In genomic region chr16:55703003-55704001, GRCh38 we compare ENCODE assay signal across 9 cellular contexts. TPM values are rescaled to one million over a fixed set of nuclear protein-coding genes. Genes with fewer than 3 reads are reported as not detected.
DNase-seq lines count a peak whose midpoint lies in the region; ATAC-seq and TF ChIP-seq lines count a peak whose summit lies in the region.
"Had no signal": no experiment of that assay in that cellular context is flagged by ENCODE, and none has a peak within 500 bp of the region (broad histone marks: within the 10 kb centered on the region; RNA-seq: fewer than 3 reads in every experiment).

No MANE protein-coding gene starts in this region.

- H3K36me3 Mint-ChIP-seq in progenitor cell of endocrine pancreas (ENCODE audit: insufficient read depth), result no peaks in the 10 kb centered on the region

- H3K9me3 ChIP-seq in fibroblast of lung (ENCODE audit: control insufficient read depth, insufficient read depth, low read depth, low read length), result no peaks in the 10 kb centered on the region
- H3K9me3 ChIP-seq: BLaER1 had no signal

- peaks cover 52% of the 10 kb centered on the region for H3K27me3 Mint-ChIP-seq in progenitor cell of endocrine pancreas

- no peak overlapping the region for H2AFZ ChIP-seq in fibroblast of lung (ENCODE audit: low read length)

- no peaks in the 10 kb centered on the region for H4K20me1 ChIP-seq in fibroblast of lung (ENCODE audit: control insufficient read depth, extremely low read depth, insufficient read depth, low read length)
- H4K20me1 ChIP-seq: BLaER1 had no signal

- TF ChIP-seq CTCF in fibroblast of lung (conservative IDR thresholded peaks at IDR 0.05 in 1 of 2, IDR thresholded peaks at IDR 0.05 in 1 of 2; ENCODE audit: low read depth in 1 of 2, low read length in 2 of 2) (peak; percentile 43 to 56), progenitor cell of endocrine pancreas (IDR thresholded peaks at IDR 0.05; ENCODE audit: unreplicated experiment) (peak; percentile 70)

- no peaks in the 10 kb centered on the region for H3K4me1 ChIP-seq in fibroblast of lung (ENCODE audit: control insufficient read depth, extremely low read depth, insufficient read depth, low read length)
- H3K4me1 ChIP-seq: BLaER1 had no signal

- no peak for ATAC-seq in HG02678 (IDR thresholded peaks at IDR 0.05; ENCODE audit: unreplicated experiment)
- no peak for ATAC-seq in GM19035 (IDR thresholded peaks at IDR 0.05; ENCODE audit: unreplicated experiment)

- H3K9me3 Mint-ChIP-seq in progenitor cell of endocrine pancreas (ENCODE audit: low read depth), result no peaks in the 10 kb centered on the region

- no peaks in the 10 kb centered on the region for H3K27me3 ChIP-seq in fibroblast of lung (ENCODE audit: control insufficient read depth, insufficient read depth, low read length)
- H3K27me3 ChIP-seq: BLaER1 had no signal

- H3K4me3 Mint-ChIP-seq in progenitor cell of endocrine pancreas (ENCODE audit: low read depth), result no peak overlapping the region

- H3K27ac Mint-ChIP-seq in progenitor cell of endocrine pancreas, result no peak overlapping the region

- no peak overlapping the region for H3K4me3 ChIP-seq in fibroblast of lung (replicated peaks in 1 of 4; ENCODE audit: control extremely low read depth in 1 of 4, insufficient read depth in 1 of 4, low read depth in 3 of 4, low read length in 4 of 4)
- H3K4me3 ChIP-seq: BLaER1 had no signal

- H3K4me2 ChIP-seq in fibroblast of lung (ENCODE audit: extremely low read depth, insufficient read depth, low read length), result no peak overlapping the region
- H3K4me2 ChIP-seq: BLaER1 had no signal

- no peaks in the 10 kb centered on the region for H3K4me1 Mint-ChIP-seq in progenitor cell of endocrine pancreas (ENCODE audit: low read depth)

- no peaks in the 10 kb centered on the region for H3K79me2 ChIP-seq in fibroblast of lung (ENCODE audit: control insufficient read depth, insufficient read depth, low read length)

- H3K9ac ChIP-seq in fibroblast of lung (ENCODE audit: insufficient read depth, low read length), result no peak overlapping the region
- H3K9ac ChIP-seq: BLaER1 had no signal

- H3K36me3 ChIP-seq in fibroblast of lung (ENCODE audit: control insufficient read depth, insufficient read depth, low read length), result no peaks in the 10 kb centered on the region
- H3K36me3 ChIP-seq: BLaER1 had no signal

- H3K27ac ChIP-seq in fibroblast of lung (ENCODE audit: insufficient read depth, low read length), result no peak overlapping the region
- H3K27ac ChIP-seq: BLaER1 had no signal

- peak; percentile 21 to 79 (median 47) for DNase-seq in NCI-H1417 (lab: John Stamatoyannopoulos, UW)
- no peak for DNase-seq in NCI-H1417 treated with DMSO at 0.1 percent for 48 hours (lab: John Stamatoyannopoulos, UW)
- DNase-seq in HuH-7 (ENCODE audit: low spot score), result peak; percentile 8
- peak; percentile 61 for DNase-seq in SK-N-DZ (ENCODE audit: low spot score)
- DNase-seq in fibroblast of lung (ENCODE audit: low read depth in 2 of 2), result peak; percentile 44 to 80
- DNase-seq in progenitor cell of endocrine pancreas (ENCODE audit: low spot score, unreplicated experiment), result no peak

RNA-seq across cellular contexts. Expression of gene SLC6A2, which starts 47.5 kb away (rescaled TPM):
- 58.1 and 83.8 TPM in 2 replicates for polyA plus RNA-seq in SK-N-DZ (2014; cell fraction: cytosol; rRNA removed)
- 195 and 206 TPM in 2 replicates for polyA plus RNA-seq in SK-N-DZ (2014; cell fraction: nucleus; rRNA removed)
- total RNA-seq in fibroblast of lung (not detected in 2 replicates), progenitor cell of endocrine pancreas (not detected in 2 replicates)
- not detected in 2 replicates for polyA plus RNA-seq in fibroblast of lung
- not detected in 2 replicates for polyA plus RNA-seq in fibroblast of lung (2012)
- polyA minus RNA-seq in fibroblast of lung (ENCODE audit: low replicate concordance), result not detected in 2 replicates

Comparison
In these comparisons a context has a peak if more than half of its experiments do, and no peak if none do; other contexts are left out.
1. DNase-seq: peak in NCI-H1417 (3 of 3), HuH-7 (single experiment), SK-N-DZ (single experiment) and fibroblast of lung (2 of 2); none in NCI-H1417 treated with DMSO at 0.1 percent for 48 hours (single experiment) and progenitor cell of endocrine pancreas (single experiment).